In genomic region chr6:147135211-147135672, GRCh38 we compare ENCODE assay signal across 12 cellular contexts.
A peak's percentile ranks its signal among the peaks of the same experiment; 100 is the strongest.
DNase-seq lines count a peak whose midpoint lies in the region; FAIRE-seq and TF ChIP-seq lines count a peak whose summit lies in the region.
"Had no signal": no experiment of that assay in that cellular context is flagged by ENCODE, and none has a peak within 500 bp of the region (broad histone marks: within the 10 kb centered on the region; RNA-seq: fewer than 3 reads in every experiment).

No MANE protein-coding gene starts in this region.

- H3K27ac ChIP-seq in RWPE1 = no peak overlapping the region
- H3K27ac ChIP-seq: heart left ventricle, uterus had no signal

- FAIRE-seq in H54 (lab: Jason Lieb, UNC) = peak; percentile 85

- no peak for TF ChIP-seq CTCF in RWPE1 (conservative IDR thresholded peaks at IDR 0.05; ENCODE audit: low read depth)

- CTCF ChIA-PET in RWPE1 (lab: Yijun Ruan, JAX) = no interaction called here

- POLR2A ChIA-PET in RWPE1 (lab: Yijun Ruan, JAX; ENCODE audit: low non-redundant PET) = no interaction called here

- DNase-seq in AG08396 (ENCODE audit: low spot score) (peak; percentile 69), H54 (ENCODE audit: insufficient read length, low spot score) (no peak), RWPE1 (ENCODE audit: low spot score) (peak; percentile 52), fibroblast of the conjunctiva (ENCODE audit: low read depth) (peak; percentile 77), C1 segment of cervical spinal cord (lab: John Stamatoyannopoulos, UW) (no peak), SHP77 treated with DMSO at 0.1 percent for 48 hours (lab: John Stamatoyannopoulos, UW) (no peak), DMS153 treated with DMSO at 0.1 percent for 48 hours (lab: John Stamatoyannopoulos, UW; ENCODE audit: unreplicated experiment) (no peak), iPS-NIHi11 (ENCODE audit: low spot score) (no peak)
- DNase-seq: activated T-cell treated with anti-CD3 and anti-CD28 coated beads, Interleukin-2, amount 50 U/mL, for 72 hours; T-helper 17 cell; uterus had no signal

- TF ChIP-seq POLR2A in H54 (IDR thresholded peaks at IDR 0.05; ENCODE audit: low read depth, low read length) = no peak

Comparison
In these comparisons a context has a peak if more than half of its experiments do, and no peak if none do; other contexts are left out.
1. DNase-seq: peak in AG08396 (single experiment), RWPE1 (single experiment) and fibroblast of the conjunctiva (single experiment); none in H54 (single experiment), C1 segment of cervical spinal cord (0 of 14), SHP77 treated with DMSO at 0.1 percent for 48 hours (single experiment), DMS153 treated with DMSO at 0.1 percent for 48 hours (single experiment) and iPS-NIHi11 (single experiment).